Comparison of ENCODE assay signal across 8 cellular contexts in the genomic region with DNA sequence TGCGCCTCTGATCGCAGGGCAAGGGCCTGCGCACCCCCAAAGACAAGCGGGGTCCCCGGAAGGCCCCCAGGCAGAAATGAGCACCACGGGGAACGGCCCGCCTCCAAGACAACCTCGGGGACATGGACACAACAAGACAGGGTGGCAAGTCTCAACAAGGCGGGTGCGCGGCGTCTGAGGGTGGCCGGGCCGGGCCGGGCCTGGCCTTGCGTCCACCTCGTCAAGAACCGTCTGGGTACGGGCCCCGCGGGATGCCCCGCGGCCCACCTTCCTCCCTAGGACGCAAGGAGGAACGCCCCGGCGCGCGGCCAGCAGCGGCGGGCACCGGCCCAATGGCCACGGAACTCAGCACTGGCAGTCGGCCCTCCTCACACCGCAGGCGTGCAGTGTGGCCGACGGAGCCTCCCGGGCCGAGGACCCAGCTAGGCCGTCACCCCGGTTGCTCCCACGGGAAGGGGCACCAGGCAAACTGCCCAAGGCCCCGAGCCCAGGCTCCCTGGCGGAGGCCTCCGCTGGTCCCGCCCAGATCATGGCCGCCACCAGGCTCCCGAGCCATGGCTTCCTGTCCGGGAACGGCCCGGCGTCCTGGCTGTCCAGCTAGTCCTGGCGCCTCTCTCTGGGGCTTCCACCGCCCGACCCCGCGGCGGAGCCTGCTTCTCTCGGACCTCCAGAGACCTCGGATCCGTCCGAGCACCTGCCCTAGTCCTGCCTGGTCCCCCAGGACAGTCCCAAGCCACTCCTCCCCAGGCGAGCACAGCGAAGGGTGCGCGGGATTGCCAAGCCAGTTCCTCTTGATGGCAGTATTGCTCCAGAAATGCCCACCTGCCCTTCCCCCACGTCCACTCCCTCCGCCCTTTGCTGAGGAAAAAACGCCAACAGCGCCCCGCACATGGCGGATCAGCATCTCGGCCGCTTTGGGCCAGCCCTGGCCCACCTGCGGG.
DNase-seq lines count a peak whose midpoint lies in the region; ATAC-seq and TF ChIP-seq lines count a peak whose summit lies in the region.
"Not testable (repeated sequence)": the region's sequence is repeated elsewhere in the genome, so short reads cannot be mapped to it uniquely, and the experiment has no call there.

No MANE protein-coding gene starts in this region.

- DNase-seq in RWPE2 (ENCODE audit: low spot score); left lung: not testable (repeated sequence)
- peak; percentile 33 for DNase-seq in activated T-cell treated with anti-CD3 and anti-CD28 coated beads, Interleukin-2, amount 50 U/mL, for 4 hours
- DNase-seq in coronary artery (ENCODE audit: low spot score) (peak; percentile 85), posterior vena cava (ENCODE audit: low spot score) (peak; percentile 90), uterus (peak; percentile 18 to 81)

- H3K36me3 Mint-ChIP-seq in activated T-cell treated with anti-CD3 and anti-CD28 coated beads, Interleukin-2, amount 50 U/mL, for 4 hours (ENCODE audit: insufficient read depth): not testable (repeated sequence)

- H3K27me3 Mint-ChIP-seq in activated T-cell treated with anti-CD3 and anti-CD28 coated beads, Interleukin-2, amount 50 U/mL, for 4 hours (ENCODE audit: low read depth): not testable (repeated sequence)

- not testable (repeated sequence) for H3K27ac ChIP-seq in RWPE2 (ENCODE audit: poor library complexity, severe bottlenecking); left lung
- H3K27ac ChIP-seq in coronary artery (peak overlapping the region in 1 of 2 donors; percentile 47), uterus (peak overlapping the region in 1 of 2 donors; percentile 48)

- not testable (repeated sequence) for TF ChIP-seq CTCF in RWPE2 (IDR thresholded peaks at IDR 0.05; ENCODE audit: poor library complexity, severe bottlenecking); coronary artery (IDR thresholded peaks at IDR 0.05); left lung (IDR thresholded peaks at IDR 0.05)
- peak in 1 of 4 experiments; percentile 45 for TF ChIP-seq CTCF in uterus (IDR thresholded peaks at IDR 0.05)

- intact Hi-C loops in left lung (cut with DNase I); posterior vena cava (cut with DNase I); uterus (cut with DNase I; ENCODE audit: low total_unique reads): not testable (repeated sequence)

- not testable (repeated sequence) for TF ChIP-seq POLR2A in uterus (IDR thresholded peaks at IDR 0.05)

- ATAC-seq in GM19395 (IDR thresholded peaks at IDR 0.05; ENCODE audit: unreplicated experiment) (peak; percentile 77), HG02870 (IDR thresholded peaks at IDR 0.05; ENCODE audit: unreplicated experiment) (peak; percentile 72), left lung (peak; percentile 67)
- not testable (repeated sequence) for ATAC-seq in RWPE2 (ENCODE audit: low read depth)
- ATAC-seq in activated T-cell treated with anti-CD3 and anti-CD28 coated beads, Interleukin-2, amount 50 U/mL, for 4 hours: peak in 1 of 2 donors; percentile 82

- not testable (repeated sequence) for H3K36me3 ChIP-seq in RWPE2 (ENCODE audit: low read depth); left lung; uterus

- not testable (repeated sequence) for H3K4me1 Mint-ChIP-seq in activated T-cell treated with anti-CD3 and anti-CD28 coated beads, Interleukin-2, amount 50 U/mL, for 4 hours (ENCODE audit: low read depth)

- H3K4me1 ChIP-seq in RWPE2 (ENCODE audit: insufficient read depth, poor library complexity, severe bottlenecking); left lung; uterus: not testable (repeated sequence)

- not testable (repeated sequence) for H3K27me3 ChIP-seq in RWPE2 (ENCODE audit: insufficient read depth, poor library complexity, severe bottlenecking); left lung; uterus

- not testable (repeated sequence) for H3K4me3 Mint-ChIP-seq in activated T-cell treated with anti-CD3 and anti-CD28 coated beads, Interleukin-2, amount 50 U/mL, for 4 hours

- H3K4me3 ChIP-seq in RWPE2 (ENCODE audit: severe bottlenecking) (peak overlapping the region; percentile 7), coronary artery (peak overlapping the region; percentile 50), uterus (peak overlapping the region in 1 of 2 donors; percentile 7)
- H3K4me3 ChIP-seq in left lung: not testable (repeated sequence)

- H3K9me3 Mint-ChIP-seq in activated T-cell treated with anti-CD3 and anti-CD28 coated beads, Interleukin-2, amount 50 U/mL, for 4 hours: not testable (repeated sequence)

- H3K9me3 ChIP-seq in RWPE2 (ENCODE audit: severe bottlenecking); left lung; uterus: not testable (repeated sequence)
